Comparison of ENCODE assay signal across 1 cellular context in the genomic region with DNA sequence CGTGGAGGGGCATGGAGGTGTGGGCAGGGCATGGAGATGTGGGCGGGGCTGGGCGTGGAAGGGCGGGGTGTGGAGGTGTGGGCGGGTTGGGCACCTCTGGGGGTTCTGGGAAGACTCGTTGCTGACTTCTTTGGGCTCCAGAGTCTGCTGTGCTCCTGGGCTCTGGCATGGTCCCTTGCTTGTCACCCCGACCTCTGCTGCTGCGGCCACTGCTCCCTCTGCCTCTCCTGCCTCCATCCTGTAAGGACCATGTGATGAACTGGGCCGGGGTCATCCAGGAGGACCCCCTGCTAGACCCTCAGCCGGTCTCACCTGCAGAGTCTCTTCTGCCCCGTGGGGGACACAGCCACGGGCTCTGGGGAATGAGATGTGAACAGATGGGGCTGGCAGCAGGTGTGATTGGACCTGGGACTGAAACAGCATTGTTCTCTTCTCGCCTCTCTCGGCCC.
TF ChIP-seq lines count a peak whose summit lies in the region.

No MANE protein-coding gene starts in this region.

TF ChIP-seq in HepG2, 621 proteins besides CTCF, POLR2A, EP300 and RAD21:
- TF ChIP-seq, protein P1, sequence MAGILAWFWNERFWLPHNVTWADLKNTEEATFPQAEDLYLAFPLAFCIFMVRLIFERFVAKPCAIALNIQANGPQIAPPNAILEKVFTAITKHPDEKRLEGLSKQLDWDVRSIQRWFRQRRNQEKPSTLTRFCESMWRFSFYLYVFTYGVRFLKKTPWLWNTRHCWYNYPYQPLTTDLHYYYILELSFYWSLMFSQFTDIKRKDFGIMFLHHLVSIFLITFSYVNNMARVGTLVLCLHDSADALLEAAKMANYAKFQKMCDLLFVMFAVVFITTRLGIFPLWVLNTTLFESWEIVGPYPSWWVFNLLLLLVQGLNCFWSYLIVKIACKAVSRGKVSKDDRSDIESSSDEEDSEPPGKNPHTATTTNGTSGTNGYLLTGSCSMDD (CRISPR knock-in tag; IDR thresholded peaks at IDR 0.05) = no peak
- no peak for TF ChIP-seq RNF2 (conservative IDR thresholded peaks at IDR 0.05; ENCODE audit: low read depth)
- no peak for TF ChIP-seq SP4 (CRISPR knock-in tag; IDR thresholded peaks at IDR 0.05)
- TF ChIP-seq ZNF7 (CRISPR knock-in tag; IDR thresholded peaks at IDR 0.05) = no peak
- no peak for TF ChIP-seq HDAC1 (CRISPR knock-in tag; IDR thresholded peaks at IDR 0.05)
